Comparison of ENCODE assay signal across 9 cellular contexts in the genomic region with DNA sequence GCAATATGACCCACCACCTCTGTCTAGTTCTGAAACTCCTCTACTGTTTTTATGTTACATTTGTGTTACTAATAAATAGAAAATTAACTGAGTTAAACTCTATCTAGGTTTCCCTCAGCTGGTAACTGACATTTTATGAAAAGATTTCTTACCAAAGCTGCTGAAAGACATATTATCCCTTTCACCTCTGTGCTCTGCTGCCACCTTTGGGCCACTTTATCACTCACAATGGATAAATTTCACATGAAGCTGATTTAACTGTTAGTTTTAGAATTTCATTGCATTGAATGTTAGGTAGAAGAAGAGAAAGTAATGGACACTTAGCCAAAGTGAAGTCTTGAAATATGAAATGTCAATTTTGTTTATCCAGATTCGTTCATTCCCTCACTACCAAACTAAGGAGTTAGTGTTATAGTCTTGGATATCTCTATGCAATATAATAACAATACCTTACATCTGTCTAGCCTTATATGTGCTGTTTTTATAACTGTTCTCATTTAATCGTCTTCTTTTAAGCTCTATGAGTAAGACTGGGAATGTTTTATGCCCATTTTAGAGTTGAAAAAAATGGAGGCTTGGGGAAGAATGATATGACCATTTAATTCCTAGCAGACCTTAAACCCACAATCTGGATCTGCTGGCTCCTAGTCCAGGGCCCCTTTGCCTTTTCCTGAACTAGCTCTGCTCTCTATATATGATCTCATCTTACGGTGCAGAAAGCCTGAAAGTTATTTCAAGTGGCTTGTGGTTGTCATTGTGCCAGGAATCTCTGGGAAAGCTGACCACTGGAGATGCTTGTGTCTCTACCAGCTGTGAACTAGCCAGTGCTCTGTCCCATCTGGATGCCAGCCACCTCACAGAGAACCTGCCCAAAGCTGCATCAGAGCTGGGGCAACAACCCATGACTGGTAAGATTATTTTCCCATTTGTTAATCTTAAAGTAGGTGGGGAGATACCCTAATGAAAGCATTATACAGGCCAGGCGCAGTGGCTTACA.
A peak's percentile ranks its signal among the peaks of the same experiment; 100 is the strongest.
DNase-seq lines count a peak whose midpoint lies in the region; ATAC-seq, FAIRE-seq and TF ChIP-seq lines count a peak whose summit lies in the region.
"Had no signal": no experiment of that assay in that cellular context is flagged by ENCODE, and none has a peak within 500 bp of the region (broad histone marks: within the 10 kb centered on the region; RNA-seq: fewer than 3 reads in every experiment).

No MANE protein-coding gene starts in this region.

- H2AFZ ChIP-seq in IMR-90 (replicated peaks; ENCODE audit: low read length, poor library complexity) (no peak overlapping the region), PC-9 (no peak overlapping the region)

- H3K4me3 ChIP-seq in IMR-90 (ENCODE audit: insufficient read depth, low read depth, low read length) (no peak overlapping the region), PC-9 (no peak overlapping the region), kidney (ENCODE audit: low read length in 2 of 2) (no peak overlapping the region), subcutaneous abdominal adipose tissue (ENCODE audit: low read depth in 1 of 5, low read length in 5 of 5) (no peak overlapping the region)

- H3K9me1 ChIP-seq in IMR-90 (ENCODE audit: insufficient read depth, low read length): no peaks in the 10 kb centered on the region

- no peak overlapping the region for H4K8ac ChIP-seq in IMR-90 (ENCODE audit: low read depth in 2 of 2, low read length in 2 of 2)

- intact Hi-C loops in IMR-90 (cut with micrococcal nuclease) (loop anchor here (1.0 to 2.0 kb wide), 3 partner anchors 148 to 496 kb away; no protein-coding TSS in a partner anchor), PC-9 (cut with micrococcal nuclease; ENCODE audit: unreplicated experiment) (loop anchor here (1.0 to 5.0 kb wide), 3 partner anchors 252 to 840 kb away; no protein-coding TSS in a partner anchor), MCF 10A (cut with micrococcal nuclease) (loop anchor here (1.0 to 5.0 kb wide), 4 partner anchors 148 to 495 kb away; no protein-coding TSS in a partner anchor), kidney (cut with DNase I) (loop anchor here (10.0 kb wide), 1 partner anchor 252 kb away; no protein-coding TSS in a partner anchor)

- TF ChIP-seq POLR2A in IMR-90 (IDR thresholded peaks at IDR 0.05; ENCODE audit: low read depth, low read length): no peak

- no peak overlapping the region for H3K4ac ChIP-seq in IMR-90 (ENCODE audit: low read depth, low read length)

- H3K4me1 Mint-ChIP-seq in MCF 10A (ENCODE audit: insufficient read depth, unreplicated experiment): no peaks in the 10 kb centered on the region

- H2BK5ac ChIP-seq in IMR-90 (ENCODE audit: low read depth, low read length, poor library complexity, severe bottlenecking): no peak overlapping the region

- no peaks in the 10 kb centered on the region for H3K36me3 ChIP-seq in IMR-90 (ENCODE audit: control insufficient read depth, insufficient read depth, low read length)
- no peaks in the 10 kb centered on the region for H3K36me3 ChIP-seq in PC-9 (ENCODE audit: low read depth)
- peaks cover 2 to 7% of the 10 kb centered on the region in 2 donors for H3K36me3 ChIP-seq in kidney (ENCODE audit: control insufficient read depth in 1 of 2, insufficient read depth in 2 of 2, low read length in 2 of 2)
- H3K36me3 ChIP-seq in subcutaneous abdominal adipose tissue (ENCODE audit: control insufficient read depth in 5 of 5, insufficient read depth in 5 of 5, low read length in 5 of 5): peaks cover 4 to 55% (median 38%) of the 10 kb centered on the region in 5 donors

- no peaks in the 10 kb centered on the region for H3K9me3 Mint-ChIP-seq in MCF 10A (ENCODE audit: unreplicated experiment)
- H3K9me3 Mint-ChIP-seq: stimulated activated naive CD8-positive, alpha-beta T cell treated with anti-CD3 and anti-CD28 coated beads, Interleukin-15, Interleukin-2, amounts not matched to agents 100 ng/mL and 50 ng/mL, for 24 hours had no signal

- no CpG with 5 or more reads among the region's 4 CpGs for WGBS in IMR-90 (ENCODE audit: extremely low coverage in 2 of 2, insufficient read length in 1 of 2), 2 experiments

- H4K20me1 ChIP-seq in IMR-90 (ENCODE audit: insufficient read depth, low read length) (no peaks in the 10 kb centered on the region), PC-9 (ENCODE audit: insufficient read depth) (no peaks in the 10 kb centered on the region)

- H4K91ac ChIP-seq in IMR-90 (ENCODE audit: insufficient read depth, low read depth, low read length): no peak overlapping the region

- peak; percentile 91 for TF ChIP-seq RAD21 in IMR-90 (IDR thresholded peaks at IDR 0.05; ENCODE audit: low read length)

- peak; percentile 69 for ATAC-seq in IMR-90 (ENCODE audit: low read depth)
- ATAC-seq in HG03565 (IDR thresholded peaks at IDR 0.05; ENCODE audit: unreplicated experiment): no peak

- POLR2A ChIA-PET in IMR-90 (lab: Charles Lee; ENCODE audit: unreplicated experiment): no interaction called here
- POLR2A ChIA-PET in PC-9 (lab: Charles Lee; ENCODE audit: unreplicated experiment): interaction anchor here (0.7 kb wide), 1 partner anchor 562 kb away, joined by 3 read pairs; no protein-coding TSS in a partner anchor
- POLR2A ChIA-PET in MCF 10A (lab: Yijun Ruan, JAX): interaction anchor here (0.5 to 1.3 kb wide), 12 partner anchors 9 to 266 kb away, joined by 3 to 15 read pairs (median 4); no protein-coding TSS in a partner anchor

- H2AK5ac ChIP-seq in IMR-90 (ENCODE audit: low read depth, low read length): no peak overlapping the region

- no peaks in the 10 kb centered on the region for H3K79me2 ChIP-seq in PC-9 (ENCODE audit: low read depth)

- no peaks in the 10 kb centered on the region for H3K9me2 ChIP-seq in PC-9 (ENCODE audit: insufficient read depth)

- no peaks in the 10 kb centered on the region for H3K27me3 Mint-ChIP-seq in MCF 10A (ENCODE audit: insufficient read depth, unreplicated experiment)
- H3K27me3 Mint-ChIP-seq: stimulated activated naive CD8-positive, alpha-beta T cell treated with anti-CD3 and anti-CD28 coated beads, Interleukin-15, Interleukin-2, amounts not matched to agents 100 ng/mL and 50 ng/mL, for 24 hours had no signal

- no peak overlapping the region for H2BK15ac ChIP-seq in IMR-90 (ENCODE audit: low read depth, low read length)

- no peak overlapping the region for H3K27ac Mint-ChIP-seq in MCF 10A (ENCODE audit: low read depth, unreplicated experiment)
- H3K27ac Mint-ChIP-seq: stimulated activated naive CD8-positive, alpha-beta T cell treated with anti-CD3 and anti-CD28 coated beads, Interleukin-15, Interleukin-2, amounts not matched to agents 100 ng/mL and 50 ng/mL, for 24 hours had no signal

- H3K27me3 ChIP-seq in IMR-90 (ENCODE audit: control insufficient read depth, insufficient read depth, low read length): peaks cover 13% of the 10 kb centered on the region
- H3K27me3 ChIP-seq in PC-9 (ENCODE audit: insufficient read depth, low read depth): peaks cover 20% of the 10 kb centered on the region
- H3K27me3 ChIP-seq in subcutaneous abdominal adipose tissue (ENCODE audit: control insufficient read depth in 5 of 5, insufficient read depth in 4 of 5, low read length in 5 of 5): no peaks in the 10 kb centered on the region

- no peaks in the 10 kb centered on the region for H3K79me1 ChIP-seq in IMR-90 (ENCODE audit: low read depth in 1 of 2, low read length in 2 of 2)

- H3K4me2 ChIP-seq in IMR-90 (ENCODE audit: low read depth, low read length) (no peak overlapping the region), PC-9 (no peak overlapping the region)

- H2AK9ac ChIP-seq in IMR-90 (replicated peaks; ENCODE audit: low read depth, low read length, poor library complexity): no peak overlapping the region

- no peak overlapping the region for H3K4me3 Mint-ChIP-seq in MCF 10A (ENCODE audit: unreplicated experiment)
- H3K4me3 Mint-ChIP-seq: stimulated activated naive CD8-positive, alpha-beta T cell treated with anti-CD3 and anti-CD28 coated beads, Interleukin-15, Interleukin-2, amounts not matched to agents 100 ng/mL and 50 ng/mL, for 24 hours had no signal

- peak; percentile 46 for FAIRE-seq in kidney (lab: Jason Lieb, UNC)

- no peaks in the 10 kb centered on the region for H3F3A ChIP-seq in PC-9 (ENCODE audit: insufficient read depth, low read depth)

- no peak overlapping the region for H3K18ac ChIP-seq in IMR-90 (ENCODE audit: low read depth, low read length)

- TF ChIP-seq CTCF in IMR-90 (conservative IDR thresholded peaks at IDR 0.05; ENCODE audit: low read depth, low read length) (peak; percentile 84), PC-9 (conservative IDR thresholded peaks at IDR 0.05) (peak; percentile 90), MCF 10A (IDR thresholded peaks at IDR 0.05; ENCODE audit: unreplicated experiment) (peak; percentile 75), kidney (IDR thresholded peaks at IDR 0.05; ENCODE audit: borderline replicate concordance, extremely low read depth, insufficient read depth) (peak; percentile 71)

- H3K9me3 ChIP-seq in IMR-90 (ENCODE audit: control insufficient read depth, insufficient read depth, low read length) (no peaks in the 10 kb centered on the region), PC-9 (ENCODE audit: insufficient read depth, low read depth) (no peaks in the 10 kb centered on the region), kidney (ENCODE audit: control insufficient read depth in 1 of 2, low read length in 2 of 2) (no peaks in the 10 kb centered on the region), subcutaneous abdominal adipose tissue (ENCODE audit: control insufficient read depth in 5 of 5, low read length in 5 of 5) (no peaks in the 10 kb centered on the region)

- CTCF ChIA-PET in IMR-90 (lab: Yijun Ruan, JAX): interaction anchor here (0.6 to 1.7 kb wide), 28 partner anchors 8 to 484 kb away, joined by 3 to 33 read pairs (median 4); no protein-coding TSS in a partner anchor
- CTCF ChIA-PET in PC-9 (lab: Charles Lee): interaction anchor here (0.6 to 1.3 kb wide), 8 partner anchors 13 to 1127 kb away, joined by 3 to 13 read pairs (median 4); a partner anchor contains a TSS
- CTCF ChIA-PET in MCF 10A (lab: Yijun Ruan, JAX): interaction anchor here (0.6 to 6.8 kb wide), 53 partner anchors 8 to 497 kb away, joined by 3 to 193 read pairs (median 4); no protein-coding TSS in a partner anchor

- no peak overlapping the region for H2BK120ac ChIP-seq in IMR-90 (ENCODE audit: low read depth, low read length)

- no peak overlapping the region for H3K56ac ChIP-seq in IMR-90 (ENCODE audit: extremely low read depth, insufficient read depth, low read length)

- peaks cover 45% of the 10 kb centered on the region for H3K36me3 Mint-ChIP-seq in MCF 10A (ENCODE audit: insufficient read depth, unreplicated experiment)

- DNase-seq in activated T-cell treated with anti-CD3 and anti-CD28 coated beads for 24 hours (ENCODE audit: low read depth) (peak; percentile 21), IMR-90 (peak; percentile 59), PC-9 (peak; percentile 47), MCF 10A (ENCODE audit: unreplicated experiment) (peak; percentile 70), kidney (no peak)
- no peak for DNase-seq in activated T-cell treated with anti-CD3 and anti-CD28 coated beads, Interleukin-2, amount 50 U/mL, for 1 hour

- in situ Hi-C loops in IMR-90 (cut with MboI; ENCODE audit: low sequenced_read_pairs): loop anchor here (5.0 to 10.0 kb wide), 3 partner anchors 152 to 495 kb away; no protein-coding TSS in a partner anchor

- no TSS peak for BruUV-seq in IMR-90 (replicated peaks; lab: Mats Ljungman, UMichigan)
- BruUV-seq in PC-9 (replicated peaks; lab: Mats Ljungman, UMichigan): no TSS peak
- no TSS peak for BruUV-seq in MCF 10A (replicated peaks; lab: Mats Ljungman, UMichigan)

- dilution Hi-C loops in IMR-90 (cut with HindIII; ENCODE audit: low sequenced_read_pairs, unreplicated experiment): no loop called here

- H2BK20ac ChIP-seq in IMR-90 (ENCODE audit: low read depth, low read length): no peak overlapping the region

- H4K5ac ChIP-seq in IMR-90 (ENCODE audit: low read depth, low read length): no peak overlapping the region

- no peak overlapping the region for H3K14ac ChIP-seq in IMR-90 (replicated peaks; ENCODE audit: low read depth, low read length)

- H3K27ac ChIP-seq in IMR-90 (ENCODE audit: insufficient read depth, low read length): no peak overlapping the region
- no peak overlapping the region for H3K27ac ChIP-seq in PC-9
- no peak overlapping the region for H3K27ac ChIP-seq in kidney (ENCODE audit: low read depth in 2 of 2, low read length in 2 of 2)
- H3K27ac ChIP-seq in subcutaneous abdominal adipose tissue (ENCODE audit: low read depth, low read length): peak overlapping the region; percentile 72

- H3K23ac ChIP-seq in IMR-90 (ENCODE audit: low read depth, low read length): no peak overlapping the region

- H3K4me1 ChIP-seq in IMR-90 (ENCODE audit: control insufficient read depth, insufficient read depth, low read length) (no peaks in the 10 kb centered on the region), PC-9 (replicated peaks; ENCODE audit: insufficient read depth) (no peaks in the 10 kb centered on the region), kidney (ENCODE audit: control insufficient read depth in 1 of 2, insufficient read depth in 1 of 2, low read depth in 1 of 2, low read length in 2 of 2) (peaks cover 0 to 2% of the 10 kb centered on the region in 2 donors), subcutaneous abdominal adipose tissue (ENCODE audit: control insufficient read depth in 5 of 5, insufficient read depth in 5 of 5, low read length in 5 of 5) (peaks cover 0 to 9% (median 7%) of the 10 kb centered on the region in 5 donors)

- H3K9ac ChIP-seq in IMR-90 (ENCODE audit: low read depth, low read length): no peak overlapping the region
- no peak overlapping the region for H3K9ac ChIP-seq in kidney (ENCODE audit: low read length in 2 of 2)
- peak overlapping the region in 1 of 5 donors; percentile 12 for H3K9ac ChIP-seq in subcutaneous abdominal adipose tissue (ENCODE audit: low read length in 5 of 5)

Comparison
In these comparisons a context has a peak if more than half of its experiments do, and no peak if none do; other contexts are left out.
1. DNase-seq: peak in activated T-cell treated with anti-CD3 and anti-CD28 coated beads for 24 hours (single experiment), IMR-90 (single experiment), PC-9 (2 of 2) and MCF 10A (single experiment); none in activated T-cell treated with anti-CD3 and anti-CD28 coated beads, Interleukin-2, amount 50 U/mL, for 1 hour (single experiment) and kidney (single experiment).
2. Peak in every context shown above with its lines, with median percentiles within 50 percentile points of each other: CTCF ChIP-seq.